ENCODE assay signal across 8 cellular contexts in the genomic region with DNA sequence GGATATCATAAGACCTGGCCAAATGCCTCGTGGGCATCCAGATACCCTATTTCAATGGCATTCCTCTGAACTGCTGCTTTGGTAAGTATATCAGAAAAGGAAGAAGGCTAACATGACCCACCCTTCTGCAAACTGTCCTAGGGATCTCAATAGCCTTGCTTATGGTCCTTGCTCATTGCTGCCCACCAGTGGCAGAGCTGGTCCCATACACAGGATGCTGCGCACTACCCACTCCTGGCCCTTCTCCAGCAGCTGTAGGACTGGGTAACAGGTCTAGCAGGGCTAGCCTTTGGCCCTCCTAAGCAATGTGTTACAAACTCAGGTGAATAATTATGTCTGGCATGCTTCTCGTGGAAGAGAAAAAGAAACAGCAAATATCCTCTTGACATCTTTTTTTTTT.
DNase-seq lines count a peak whose midpoint lies in the region; ATAC-seq and TF ChIP-seq lines count a peak whose summit lies in the region.

No MANE protein-coding gene starts in this region.

- H3K23ac ChIP-seq in mesendoderm (ENCODE audit: low read length), result no peak overlapping the region

- DNase-seq in COLO668 (lab: John Stamatoyannopoulos, UW; ENCODE audit: unreplicated experiment) (peak; percentile 48), GM13977 (ENCODE audit: low spot score) (peak; percentile 11), NB4 (ENCODE audit: low read depth) (peak; percentile 50), breast epithelium (ENCODE audit: low spot score in 2 of 2) (no peak), mesendoderm (peak; percentile 80), NCI-H524 treated with DMSO at 0.1 percent for 48 hours (lab: John Stamatoyannopoulos, UW) (no peak), omental fat pad (ENCODE audit: low spot score) (no peak)

- H3K27me3 ChIP-seq in breast epithelium (no peaks in the 10 kb centered on the region), mesendoderm (ENCODE audit: insufficient read depth, low read length, poor library complexity) (no peaks in the 10 kb centered on the region)

- ATAC-seq in omental fat pad (ENCODE audit: low FRiP score) (no peak), HG02884 (IDR thresholded peaks at IDR 0.05; ENCODE audit: unreplicated experiment) (no peak)

- in situ Hi-C loops in GM13977 (cut with MboI; ENCODE audit: low pct_unique_long_range_greater_than_20kb, low sequenced_read_pairs, unreplicated experiment), result no loop called here

- H2BK5ac ChIP-seq in mesendoderm (ENCODE audit: low read length), result no peak overlapping the region

- H3K27ac ChIP-seq in breast epithelium, result no peak overlapping the region
- H3K27ac ChIP-seq in mesendoderm (ENCODE audit: low read depth, low read length), result no peak overlapping the region

- no peaks in the 10 kb centered on the region for H3K79me2 ChIP-seq in mesendoderm (ENCODE audit: control insufficient read depth, insufficient read depth, low read length)

- no peak overlapping the region for H3K18ac ChIP-seq in mesendoderm (ENCODE audit: low read length)

- H4K8ac ChIP-seq in mesendoderm (ENCODE audit: low read depth, low read length), result no peak overlapping the region

- peak; percentile 51 for TF ChIP-seq CTCF in GM13977 (IDR thresholded peaks at IDR 0.05; ENCODE audit: extremely low read depth, insufficient read depth, missing control alignments)
- TF ChIP-seq CTCF in NB4 (IDR thresholded peaks at IDR 0.05; ENCODE audit: low read depth, low read length), result peak; percentile 91
- peak in 2 of 3 donors; percentile 16 to 23 for TF ChIP-seq CTCF in breast epithelium (IDR thresholded peaks at IDR 0.05)
- TF ChIP-seq CTCF in omental fat pad (IDR thresholded peaks at IDR 0.05), result no peak

- no peaks in the 10 kb centered on the region for H3K9me3 ChIP-seq in breast epithelium

- no peaks in the 10 kb centered on the region for H3K4me1 ChIP-seq in breast epithelium
- no peaks in the 10 kb centered on the region for H3K4me1 ChIP-seq in mesendoderm (ENCODE audit: control insufficient read depth, low read depth, low read length)

- WGBS in mesendoderm (ENCODE audit: extremely low coverage, insufficient coverage, low lambda C conversion rate), result no CpG with 5 or more reads among the region's 3 CpGs

- H3K4ac ChIP-seq in mesendoderm (ENCODE audit: low read depth, low read length), result no peak overlapping the region

- TF ChIP-seq POLR2A in NB4 (IDR thresholded peaks at IDR 0.05; ENCODE audit: extremely low read depth, insufficient read length) (no peak), breast epithelium (IDR thresholded peaks at IDR 0.05) (no peak)

- intact Hi-C loops in breast epithelium (cut with DNase I; ENCODE audit: low total_unique reads), result no loop called here

- no peak overlapping the region for H2BK120ac ChIP-seq in mesendoderm (ENCODE audit: low read depth, low read length)

- no peak overlapping the region for H4K5ac ChIP-seq in mesendoderm (ENCODE audit: low read length)

- H3K36me3 ChIP-seq in breast epithelium, result no peaks in the 10 kb centered on the region
- no peaks in the 10 kb centered on the region for H3K36me3 ChIP-seq in mesendoderm (ENCODE audit: control insufficient read depth, insufficient read depth, low read length)

- H2AK5ac ChIP-seq in mesendoderm (ENCODE audit: low read length), result no peak overlapping the region

- H3K56ac ChIP-seq in mesendoderm (ENCODE audit: low read length), result no peak overlapping the region

- H3K4me3 ChIP-seq in NB4 (ENCODE audit: low read depth, low read length), result no peak overlapping the region
- H3K4me3 ChIP-seq in breast epithelium, result no peak overlapping the region
- no peak overlapping the region for H3K4me3 ChIP-seq in mesendoderm (ENCODE audit: low read length)

- no peak overlapping the region for H2BK15ac ChIP-seq in mesendoderm (replicated peaks; ENCODE audit: low read depth)

- H3K79me1 ChIP-seq in mesendoderm (ENCODE audit: low read length), result no peaks in the 10 kb centered on the region

- H3K9ac ChIP-seq in mesendoderm (ENCODE audit: low read length), result no peak overlapping the region

- H3K4me2 ChIP-seq in mesendoderm (ENCODE audit: low read length), result no peak overlapping the region

Comparison
In these comparisons a context has a peak if more than half of its experiments do, and no peak if none do; other contexts are left out.
1. DNase-seq: peak in COLO668 (single experiment), GM13977 (single experiment), NB4 (single experiment) and mesendoderm (single experiment); none in breast epithelium (0 of 2), NCI-H524 treated with DMSO at 0.1 percent for 48 hours (single experiment) and omental fat pad (single experiment).
2. CTCF ChIP-seq: peak in GM13977 (single experiment), NB4 (single experiment) and breast epithelium (2 of 3); none in omental fat pad (0 of 3).